1 cellular context compared by ENCODE assay signal in genomic region chr16:85605051-85605911, GRCh38.
TF ChIP-seq lines count a peak whose summit lies in the region.

No MANE protein-coding gene starts in this region.

TF ChIP-seq in SK-N-SH treated with all-trans-retinoic acid at 6 μM for 48 hours, 23 proteins besides CTCF, POLR2A, EP300 and RAD21 (continued from another document):
- TF ChIP-seq PATZ1 (CRISPR knock-in tag; IDR thresholded peaks at IDR 0.05; ENCODE audit: borderline replicate concordance) (no peak), ARNTL (CRISPR knock-in tag; IDR thresholded peaks at IDR 0.05; ENCODE audit: borderline replicate concordance, low read depth) (no peak)
